Comparison of ENCODE assay signal across 17 cellular contexts in genomic region chr12:111992464-111992863, GRCh38. TPM values are rescaled to one million over a fixed set of nuclear protein-coding genes. Genes with fewer than 3 reads are reported as not detected.
DNase-seq lines count a peak whose midpoint lies in the region; ATAC-seq and TF ChIP-seq lines count a peak whose summit lies in the region.
"Had no signal": no experiment of that assay in that cellular context is flagged by ENCODE, and none has a peak within 500 bp of the region (broad histone marks: within the 10 kb centered on the region; RNA-seq: fewer than 3 reads in every experiment).

No MANE protein-coding gene starts in this region.

- H3K4me1 ChIP-seq in KMS-11 (ENCODE audit: low read depth, poor library complexity, severe bottlenecking) (peaks cover 57% of the 10 kb centered on the region), esophagus squamous epithelium (peaks cover 0 to 24% (median 8%) of the 10 kb centered on the region in 3 donors), osteoblast (ENCODE audit: insufficient read depth, low read length) (no peaks in the 10 kb centered on the region)
- H3K4me1 ChIP-seq: breast epithelium, HAP-1 had no signal

- H4K20me1 ChIP-seq in KMS-11 (ENCODE audit: insufficient read depth) (no peaks in the 10 kb centered on the region), osteoblast (ENCODE audit: insufficient read depth, low read length) (no peaks in the 10 kb centered on the region)

- no peak overlapping the region for H3K27ac ChIP-seq in KMS-11
- H3K27ac ChIP-seq in esophagus squamous epithelium, result no peak overlapping the region
- no peak overlapping the region for H3K27ac ChIP-seq in osteoblast (ENCODE audit: low read depth, low read length)
- H3K27ac ChIP-seq: adrenal gland, lower lobe of right lung, thoracic aorta had no signal

- H3K9ac ChIP-seq in KMS-11, result no peak overlapping the region

- no peaks in the 10 kb centered on the region for H3K9me3 Mint-ChIP-seq in activated naive CD4-positive, alpha-beta T cell treated with anti-CD3 and anti-CD28 coated beads, Interleukin-2, amount 10 ng/mL, durations not matched to agents 7 days and 5 days
- no peaks in the 10 kb centered on the region for H3K9me3 Mint-ChIP-seq in activated T-helper 17 cell treated with anti-CD3 and anti-CD28 coated beads, Interleukin-2, amount 50 U/mL, for 72 hours
- H3K9me3 Mint-ChIP-seq in stimulated activated naive CD8-positive, alpha-beta T cell treated with anti-CD3 and anti-CD28 coated beads, Interleukin-15, amount 100 ng/mL, for 72 hours, result no peaks in the 10 kb centered on the region

- no peak overlapping the region for H3K4me3 ChIP-seq in KMS-11 (IDR thresholded peaks at IDR 0.05; ENCODE audit: insufficient read depth, low read depth, low read length)
- H3K4me3 ChIP-seq in esophagus squamous epithelium, result no peak overlapping the region
- no peak overlapping the region for H3K4me3 ChIP-seq in osteoblast (ENCODE audit: insufficient read depth, low read length)
- H3K4me3 ChIP-seq: adrenal gland, breast epithelium, HAP-1, lower lobe of right lung, thoracic aorta had no signal

- H3K27me3 ChIP-seq in KMS-11 (ENCODE audit: insufficient read depth, low read depth), result no peaks in the 10 kb centered on the region
- no peaks in the 10 kb centered on the region for H3K27me3 ChIP-seq in esophagus squamous epithelium
- H3K27me3 ChIP-seq in osteoblast (ENCODE audit: insufficient read depth, low read length), result no peaks in the 10 kb centered on the region
- H3K27me3 ChIP-seq: adrenal gland, breast epithelium had no signal

- peaks cover 70% of the 10 kb centered on the region for H3K4me1 Mint-ChIP-seq in activated naive CD4-positive, alpha-beta T cell treated with anti-CD3 and anti-CD28 coated beads, Interleukin-2, amount 10 ng/mL, durations not matched to agents 7 days and 5 days
- peaks cover 43% of the 10 kb centered on the region for H3K4me1 Mint-ChIP-seq in activated T-helper 17 cell treated with anti-CD3 and anti-CD28 coated beads, Interleukin-2, amount 50 U/mL, for 72 hours
- H3K4me1 Mint-ChIP-seq in stimulated activated naive CD8-positive, alpha-beta T cell treated with anti-CD3 and anti-CD28 coated beads, Interleukin-15, amount 100 ng/mL, for 72 hours, result peaks cover 62% of the 10 kb centered on the region

- intact Hi-C loops in Right ventricle myocardium superior (cut with DNase I) (no loop called here), esophagus squamous epithelium (cut with DNase I) (no loop called here)

- TF ChIP-seq POLR2A in esophagus squamous epithelium (IDR thresholded peaks at IDR 0.05), result no peak

- H3K4me2 ChIP-seq in KMS-11, result peak overlapping the region; percentile 71; the same call in 1 of the 2 replicates
- no peak overlapping the region for H3K4me2 ChIP-seq in osteoblast (ENCODE audit: insufficient read depth, low read length)

- peaks cover 31% of the 10 kb centered on the region for H3K36me3 Mint-ChIP-seq in activated naive CD4-positive, alpha-beta T cell treated with anti-CD3 and anti-CD28 coated beads, Interleukin-2, amount 10 ng/mL, durations not matched to agents 7 days and 5 days
- peaks cover 11% of the 10 kb centered on the region for H3K36me3 Mint-ChIP-seq in activated T-helper 17 cell treated with anti-CD3 and anti-CD28 coated beads, Interleukin-2, amount 50 U/mL, for 72 hours (ENCODE audit: low read depth)

- H3K27me3 Mint-ChIP-seq in activated naive CD4-positive, alpha-beta T cell treated with anti-CD3 and anti-CD28 coated beads, Interleukin-2, amount 10 ng/mL, durations not matched to agents 7 days and 5 days, result no peaks in the 10 kb centered on the region
- H3K27me3 Mint-ChIP-seq in activated T-helper 17 cell treated with anti-CD3 and anti-CD28 coated beads, Interleukin-2, amount 50 U/mL, for 72 hours, result no peaks in the 10 kb centered on the region
- no peaks in the 10 kb centered on the region for H3K27me3 Mint-ChIP-seq in stimulated activated naive CD8-positive, alpha-beta T cell treated with anti-CD3 and anti-CD28 coated beads, Interleukin-15, amount 100 ng/mL, for 72 hours

- H2AFZ ChIP-seq in KMS-11 (ENCODE audit: low read depth) (no peak overlapping the region), osteoblast (ENCODE audit: low read length) (no peak overlapping the region)

- no peaks in the 10 kb centered on the region for H3K36me3 ChIP-seq in KMS-11 (ENCODE audit: insufficient read depth)
- peaks cover 0 to 10% (median 0%) of the 10 kb centered on the region in 3 donors for H3K36me3 ChIP-seq in esophagus squamous epithelium
- no peaks in the 10 kb centered on the region for H3K36me3 ChIP-seq in osteoblast (ENCODE audit: insufficient read depth, low read length)
- H3K36me3 ChIP-seq: adrenal gland, breast epithelium, HAP-1, thoracic aorta had no signal

- no peak for DNase-seq in activated naive CD4-positive, alpha-beta T cell treated with anti-CD3 and anti-CD28 coated beads, Interleukin-2, amount 10 ng/mL, durations not matched to agents 7 days and 5 days
- DNase-seq in activated naive CD4-positive, alpha-beta T cell treated with anti-CD3 and anti-CD28 coated beads, Interleukin-2, amount 50 U/mL, for 16 hours, result no peak
- no peak for DNase-seq in stimulated activated naive CD8-positive, alpha-beta T cell treated with anti-CD3 and anti-CD28 coated beads, Interleukin-15, amount 100 ng/mL, for 72 hours
- DNase-seq in Right ventricle myocardium superior (no peak), esophagus squamous epithelium (lab: John Stamatoyannopoulos, UW) (no peak), osteoblast (ENCODE audit: insufficient read length, low spot score, missing footprints) (no peak)
- DNase-seq: adrenal gland, hypothalamus, islet precursor cell, lower lobe of right lung, NCI-H1417 treated with DMSO at 0.1 percent for 48 hours, right cardiac atrium had no signal

- CTCF ChIA-PET in activated naive CD4-positive, alpha-beta T cell treated with anti-CD3 and anti-CD28 coated beads, Interleukin-2, amount 10 ng/mL, durations not matched to agents 7 days and 5 days (lab: Charles Lee), result interaction anchor here (1.6 to 3.9 kb wide), 2 partner anchors 21 to 394 kb away, joined by 3 to 23 read pairs; partner anchors contain the start of genes ERP29 and TMEM116

- TF ChIP-seq CTCF in KMS-11 (conservative IDR thresholded peaks at IDR 0.05; ENCODE audit: low read depth, low read length), result no peak
- TF ChIP-seq CTCF in esophagus squamous epithelium (IDR thresholded peaks at IDR 0.05), result no peak
- TF ChIP-seq CTCF in osteoblast (IDR thresholded peaks at IDR 0.05; ENCODE audit: extremely low read depth, low read depth, low read length), result no peak

- 75 to 76% methylated on average over 6 of the region's 6 CpGs for WGBS in esophagus squamous epithelium, 2 donors

- peak; percentile 60 for ATAC-seq in activated T-helper 17 cell treated with anti-CD3 and anti-CD28 coated beads, Interleukin-2, amount 50 U/mL, for 72 hours (replicated peaks)
- ATAC-seq in stimulated activated naive CD8-positive, alpha-beta T cell treated with anti-CD3 and anti-CD28 coated beads, Interleukin-15, amount 100 ng/mL, for 72 hours, result peak; percentile 54
- no peak for ATAC-seq in Right ventricle myocardium superior (ENCODE audit: poor library complexity)
- ATAC-seq: lower lobe of right lung, right cardiac atrium had no signal

- no peaks in the 10 kb centered on the region for H3K9me3 ChIP-seq in esophagus squamous epithelium
- no peaks in the 10 kb centered on the region for H3K9me3 ChIP-seq in osteoblast (ENCODE audit: low read depth, low read length)
- H3K9me3 ChIP-seq: adrenal gland, breast epithelium, HAP-1, lower lobe of right lung, thoracic aorta had no signal

- peak overlapping the region; percentile 16 for H3K4me3 Mint-ChIP-seq in activated naive CD4-positive, alpha-beta T cell treated with anti-CD3 and anti-CD28 coated beads, Interleukin-2, amount 10 ng/mL, durations not matched to agents 7 days and 5 days
- H3K4me3 Mint-ChIP-seq in activated T-helper 17 cell treated with anti-CD3 and anti-CD28 coated beads, Interleukin-2, amount 50 U/mL, for 72 hours, result peak overlapping the region; percentile 81
- H3K4me3 Mint-ChIP-seq in stimulated activated naive CD8-positive, alpha-beta T cell treated with anti-CD3 and anti-CD28 coated beads, Interleukin-15, amount 100 ng/mL, for 72 hours, result peak overlapping the region; percentile 28 to 53

- peak overlapping the region; percentile 94 for H3K27ac Mint-ChIP-seq in activated naive CD4-positive, alpha-beta T cell treated with anti-CD3 and anti-CD28 coated beads, Interleukin-2, amount 10 ng/mL, durations not matched to agents 7 days and 5 days
- H3K27ac Mint-ChIP-seq in activated T-helper 17 cell treated with anti-CD3 and anti-CD28 coated beads, Interleukin-2, amount 50 U/mL, for 72 hours, result no peak overlapping the region
- H3K27ac Mint-ChIP-seq in stimulated activated naive CD8-positive, alpha-beta T cell treated with anti-CD3 and anti-CD28 coated beads, Interleukin-15, amount 100 ng/mL, for 72 hours, result peak overlapping the region in 1 of 2 donors; percentile 82

- H3K79me2 ChIP-seq in KMS-11 (ENCODE audit: insufficient read depth, low read depth) (no peaks in the 10 kb centered on the region), osteoblast (ENCODE audit: insufficient read depth, low read length) (no peaks in the 10 kb centered on the region)

RNA-seq across cellular contexts. Expression of gene TMEM116, which starts 20.5 kb away (rescaled TPM):
- 10 to 100 TPM; 13.8 to 16.9 TPM for total RNA-seq in activated T-helper 17 cell treated with anti-CD3 and anti-CD28 coated beads, Interleukin-2, amount 50 U/mL, for 72 hours
- total RNA-seq in Right ventricle myocardium superior (42.4 TPM), esophagus squamous epithelium (10 to 100 TPM in 2 of 4 donors, 1 to 10 TPM in 2; 4.7 to 12.1 (median 9.1) TPM), osteoblast (10.5 and 11.2 TPM in 2 replicates)

RNA-seq across cellular contexts. Expression of gene ERP29, which starts 20.8 kb away (rescaled TPM):
- total RNA-seq in activated T-helper 17 cell treated with anti-CD3 and anti-CD28 coated beads, Interleukin-2, amount 50 U/mL, for 72 hours, result 10 to 100 TPM; 68.5 to 93.0 TPM
- total RNA-seq in Right ventricle myocardium superior (46.5 TPM), esophagus squamous epithelium (10 to 100 TPM; 35.3 to 61.4 (median 44.2) TPM), osteoblast (76.3 and 77.4 TPM in 2 replicates)

Comparison
In these comparisons a context has a peak if more than half of its experiments do, and no peak if none do; other contexts are left out.
1. H3K4me3 Mint-ChIP-seq: peak in every context shown above with its lines; median percentile 81 in activated T-helper 17 cell treated with anti-CD3 and anti-CD28 coated beads, Interleukin-2, amount 50 U/mL, for 72 hours; 40 in stimulated activated naive CD8-positive, alpha-beta T cell treated with anti-CD3 and anti-CD28 coated beads, Interleukin-15, amount 100 ng/mL, for 72 hours; 16 in activated naive CD4-positive, alpha-beta T cell treated with anti-CD3 and anti-CD28 coated beads, Interleukin-2, amount 10 ng/mL, durations not matched to agents 7 days and 5 days.